Comparison of ENCODE assay signal across 1 cellular context in genomic region chr3:193592841-193593665, GRCh38.
TF ChIP-seq lines count a peak whose summit lies in the region.

OPA1 (plus strand) TSS chr3:193593208; CDS start chr3:193593378, 170 bp downstream.

TF ChIP-seq in HepG2, 621 proteins besides CTCF, POLR2A, EP300 and RAD21 (continued from another document):
- TF ChIP-seq TIGD3 (CRISPR knock-in tag; IDR thresholded peaks at IDR 0.05; ENCODE audit: borderline replicate concordance), result no peak
- peak; percentile 67; the same call in 1 of the 2 replicates for TF ChIP-seq SRF (IDR thresholded peaks at IDR 0.05; ENCODE audit: low read depth, low read length)
- no peak for TF ChIP-seq SMC3 (IDR thresholded peaks at IDR 0.05; ENCODE audit: low read length)
- no peak for TF ChIP-seq KDM6A (CRISPR knock-in tag; IDR thresholded peaks at IDR 0.05; ENCODE audit: low read depth)
- TF ChIP-seq ZNF550 (CRISPR knock-in tag; IDR thresholded peaks at IDR 0.05; ENCODE audit: borderline replicate concordance), result no peak
- TF ChIP-seq MEIS2 (CRISPR knock-in tag; IDR thresholded peaks at IDR 0.05), result peak; percentile 94
- no peak for TF ChIP-seq MED13 (CRISPR knock-in tag; IDR thresholded peaks at IDR 0.05)
- TF ChIP-seq CHCHD3 (CRISPR knock-in tag; IDR thresholded peaks at IDR 0.05), result peak; percentile 88; the same call in 1 of the 2 replicates
- no peak for TF ChIP-seq ZNF207 (IDR thresholded peaks at IDR 0.05; ENCODE audit: borderline replicate concordance)
- no peak for TF ChIP-seq TRIM22 (IDR thresholded peaks at IDR 0.05)
- no peak; the same call in 1 of the 2 replicates for TF ChIP-seq ZNF740 (CRISPR knock-in tag; IDR thresholded peaks at IDR 0.05)
- no peak for TF ChIP-seq IRF1 (CRISPR knock-in tag; IDR thresholded peaks at IDR 0.05; ENCODE audit: low read depth)
- 0 out of 2 replicates have a peak, but pooled peaks have one; percentile 19 for TF ChIP-seq TEF (CRISPR knock-in tag; IDR thresholded peaks at IDR 0.05)
- TF ChIP-seq ZBTB46 (CRISPR knock-in tag; IDR thresholded peaks at IDR 0.05; ENCODE audit: borderline replicate concordance), result no peak
- peak; percentile 87 for TF ChIP-seq ZBTB26 (CRISPR knock-in tag; IDR thresholded peaks at IDR 0.05; ENCODE audit: borderline replicate concordance)
- TF ChIP-seq POGK (CRISPR knock-in tag; conservative IDR thresholded peaks at IDR 0.05), result peak; percentile 98
- peak; percentile 90 for TF ChIP-seq TEAD3 (CRISPR knock-in tag; optimal IDR thresholded peaks at IDR 0.05; ENCODE audit: borderline replicate concordance)
- peak; percentile 91 for TF ChIP-seq YY1 (IDR thresholded peaks at IDR 0.05; ENCODE audit: insufficient read depth, insufficient replicate concordance, low read depth, low read length)
- TF ChIP-seq ZNF513 (CRISPR knock-in tag; conservative IDR thresholded peaks at IDR 0.05), result no peak
- peak; percentile 99 for TF ChIP-seq SPEN (CRISPR knock-in tag; IDR thresholded peaks at IDR 0.05; ENCODE audit: low read depth)
- no peak for TF ChIP-seq ZNF841 (CRISPR knock-in tag; IDR thresholded peaks at IDR 0.05; ENCODE audit: borderline replicate concordance)
- peak; percentile 99 for TF ChIP-seq ZBTB25 (CRISPR knock-in tag; IDR thresholded peaks at IDR 0.05)
- TF ChIP-seq ZNF569 (CRISPR knock-in tag; IDR thresholded peaks at IDR 0.05; ENCODE audit: borderline replicate concordance), result no peak
- no peak for TF ChIP-seq FOXM1 (CRISPR knock-in tag; IDR thresholded peaks at IDR 0.05)
- peak; percentile 54 for TF ChIP-seq SKI (IDR thresholded peaks at IDR 0.05; ENCODE audit: partially characterized antibody)
- peak; percentile 98 for TF ChIP-seq ZSCAN29 (CRISPR knock-in tag; conservative IDR thresholded peaks at IDR 0.05)
- TF ChIP-seq MAX (IDR thresholded peaks at IDR 0.05), result peak; percentile 94
- TF ChIP-seq PITX1 (CRISPR knock-in tag; IDR thresholded peaks at IDR 0.05), result peak; percentile 75; the same call in 1 of the 2 replicates
- TF ChIP-seq ZNF674 (CRISPR knock-in tag; IDR thresholded peaks at IDR 0.05; ENCODE audit: low read depth), result no peak
- TF ChIP-seq SOX5 (CRISPR knock-in tag; IDR thresholded peaks at IDR 0.05; ENCODE audit: borderline replicate concordance), result peak; percentile 64; the same call in 1 of the 2 replicates
- TF ChIP-seq BRCA1 (CRISPR knock-in tag; IDR thresholded peaks at IDR 0.05), result peak; percentile 95
- TF ChIP-seq ZNF34 (CRISPR knock-in tag; IDR thresholded peaks at IDR 0.05; ENCODE audit: borderline replicate concordance), result 0 out of 2 replicates have a peak, but pooled peaks have one; percentile 68
- TF ChIP-seq CENPT (CRISPR knock-in tag; IDR thresholded peaks at IDR 0.05; ENCODE audit: low read depth), result peak; percentile 60; the same call in 1 of the 2 replicates
- peak; percentile 60 for TF ChIP-seq POLR2AphosphoS5 (IDR thresholded peaks at IDR 0.05; ENCODE audit: low read depth, low read length)
- peak; percentile 90 for TF ChIP-seq ETV5 (CRISPR knock-in tag; IDR thresholded peaks at IDR 0.05; ENCODE audit: borderline replicate concordance)
- TF ChIP-seq KLF6 (CRISPR knock-in tag; IDR thresholded peaks at IDR 0.05), result peak; percentile 73
- TF ChIP-seq ZSCAN25 (CRISPR knock-in tag; IDR thresholded peaks at IDR 0.05), result peak; percentile 30; the same call in 1 of the 2 replicates
- peak; percentile 83 for TF ChIP-seq ZNF776 (CRISPR knock-in tag; IDR thresholded peaks at IDR 0.05)
- TF ChIP-seq BRD4 (CRISPR knock-in tag; IDR thresholded peaks at IDR 0.05), result peak; percentile 79
- peak; percentile 75 for TF ChIP-seq ZNF83 (CRISPR knock-in tag; IDR thresholded peaks at IDR 0.05; ENCODE audit: borderline replicate concordance)
- no peak for TF ChIP-seq ZNF484 (CRISPR knock-in tag; IDR thresholded peaks at IDR 0.05; ENCODE audit: borderline replicate concordance, low read depth)
- 0 out of 2 replicates have a peak, but pooled peaks have one; percentile 23 for TF ChIP-seq KLF13 (CRISPR knock-in tag; IDR thresholded peaks at IDR 0.05)
- no peak for TF ChIP-seq PLRG1 (conservative IDR thresholded peaks at IDR 0.05)
